13 cellular contexts compared by ENCODE assay signal in the genomic region with DNA sequence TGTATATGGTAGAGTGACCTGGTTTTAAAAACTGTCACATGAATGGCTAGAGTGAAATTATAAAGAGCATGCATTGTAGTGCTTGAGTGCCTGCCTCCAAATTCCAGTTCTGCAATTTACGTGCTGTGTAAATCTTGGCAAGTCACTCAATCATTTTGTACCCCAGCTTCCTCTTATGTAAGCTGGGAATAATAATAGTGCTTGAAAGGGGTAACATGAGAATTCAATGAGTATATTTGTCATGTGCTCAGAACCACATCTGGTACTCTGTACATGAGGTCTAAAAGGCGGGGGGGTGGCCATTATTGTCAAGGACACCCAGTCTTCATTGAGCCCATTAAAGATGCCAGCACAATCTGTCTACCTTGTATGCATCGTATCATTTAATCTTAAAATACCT.
A peak's percentile ranks its signal among the peaks of the same experiment; 100 is the strongest.
DNase-seq lines count a peak whose midpoint lies in the region; ATAC-seq lines count a peak whose summit lies in the region.
"Had no signal": no experiment of that assay in that cellular context is flagged by ENCODE, and none has a peak within 500 bp of the region (broad histone marks: within the 10 kb centered on the region; RNA-seq: fewer than 3 reads in every experiment).

No MANE protein-coding gene starts in this region.

- peak; percentile 26 for DNase-seq in NCI-H748 (lab: John Stamatoyannopoulos, UW; ENCODE audit: unreplicated experiment)
- DNase-seq in NCI-H748 treated with DMSO at 0.1 percent for 48 hours (lab: John Stamatoyannopoulos, UW): no peak
- DNase-seq in NCI-H1436 (lab: John Stamatoyannopoulos, UW): peak; percentile 57
- DNase-seq in NCI-H524 (lab: John Stamatoyannopoulos, UW): peak; percentile 31 to 73
- no peak for DNase-seq in effector CD4-positive, alpha-beta T cell
- no peak for DNase-seq in COR-L47 (lab: John Stamatoyannopoulos, UW)
- DNase-seq: C1 segment of cervical spinal cord, H7, MG63, NCI-H1105 treated with DMSO at 0.1 percent for 48 hours, NCI-H526, SW 1271 had no signal

- ATAC-seq in HG02852 (IDR thresholded peaks at IDR 0.05; ENCODE audit: unreplicated experiment): no peak

Comparison
In these comparisons a context has a peak if more than half of its experiments do, and no peak if none do; other contexts are left out.
1. DNase-seq: peak in NCI-H748 (single experiment), NCI-H1436 (single experiment) and NCI-H524 (2 of 2); none in NCI-H748 treated with DMSO at 0.1 percent for 48 hours (single experiment), effector CD4-positive, alpha-beta T cell (single experiment) and COR-L47 (single experiment).